Comparison of ENCODE assay signal across 9 cellular contexts in genomic region chr17:2181206-2181983, GRCh38.
DNase-seq lines count a peak whose midpoint lies in the region; ATAC-seq and FAIRE-seq lines count a peak whose summit lies in the region.
"Had no signal": no experiment of that assay in that cellular context is flagged by ENCODE, and none has a peak within 500 bp of the region (broad histone marks: within the 10 kb centered on the region; RNA-seq: fewer than 3 reads in every experiment).

No MANE protein-coding gene starts in this region.

- 74 to 76% methylated on average over 15 of the region's 15 CpGs for WGBS in ectodermal cell, 2 experiments
- 43% methylated on average over 11 of the region's 15 CpGs for WGBS in mesenchymal stem cell

- H3K79me1 ChIP-seq in mesenchymal stem cell (replicated peaks; ENCODE audit: low read length, poor library complexity, severe bottlenecking) = peaks cover 14% of the 10 kb centered on the region

- H2AFZ ChIP-seq in mesenchymal stem cell (ENCODE audit: low read depth, low read length) = no peak overlapping the region

- no peak for FAIRE-seq in RCC 7860 (lab: Jason Lieb, UNC)

- H3K9ac ChIP-seq in mesenchymal stem cell (ENCODE audit: low read length) = peak overlapping the region; percentile 82

- DNase-seq in NCI-H1092 (lab: John Stamatoyannopoulos, UW) (peak; percentile 40), mesenchymal stem cell (peak; percentile 87), RCC 7860 (ENCODE audit: low spot score) (no peak), NCI-H345 treated with DMSO at 0.1 percent for 48 hours (lab: John Stamatoyannopoulos, UW; ENCODE audit: unreplicated experiment) (no peak), AML-193 (lab: John Stamatoyannopoulos, UW) (no peak)
- DNase-seq: KG1 had no signal

- H3K4ac ChIP-seq in mesenchymal stem cell (ENCODE audit: low read depth in 1 of 2, low read length in 2 of 2) = peak overlapping the region; percentile 81 to 91

- H3K36me3 ChIP-seq in ectodermal cell (ENCODE audit: control insufficient read depth, insufficient read depth, low read length) (peaks cover 4% of the 10 kb centered on the region), mesenchymal stem cell (ENCODE audit: control insufficient read depth in 1 of 2, insufficient read depth in 2 of 2, low read depth in 1 of 2, low read length in 2 of 2) (peaks cover 18 to 54% of the 10 kb centered on the region in 2 experiments)

- H3K27me3 ChIP-seq in ectodermal cell (ENCODE audit: control insufficient read depth, insufficient read depth, low read length, poor library complexity, severe bottlenecking) (no peaks in the 10 kb centered on the region), mesenchymal stem cell (ENCODE audit: control insufficient read depth in 1 of 2, insufficient read depth in 1 of 2, low read length in 2 of 2) (no peaks in the 10 kb centered on the region)

- peak overlapping the region; percentile 83 to 85 for H2BK12ac ChIP-seq in mesenchymal stem cell (ENCODE audit: low read length in 2 of 2)

- H2BK120ac ChIP-seq in mesenchymal stem cell (ENCODE audit: low read depth, low read length) = peak overlapping the region; percentile 42

- H3K18ac ChIP-seq in mesenchymal stem cell (ENCODE audit: low read depth in 1 of 2, low read length in 2 of 2) = peak overlapping the region; percentile 78 to 85

- H2BK5ac ChIP-seq in mesenchymal stem cell (ENCODE audit: low read depth, low read length, poor library complexity, severe bottlenecking) = peak overlapping the region; percentile 32

- peak overlapping the region; percentile 82 for H4K8ac ChIP-seq in mesenchymal stem cell (ENCODE audit: low read length)

- no peak for ATAC-seq in HG03520 (IDR thresholded peaks at IDR 0.05; ENCODE audit: unreplicated experiment)

- H2AK5ac ChIP-seq in mesenchymal stem cell (ENCODE audit: low read length, severe bottlenecking) = peak overlapping the region; percentile 92

- H2BK15ac ChIP-seq in mesenchymal stem cell (ENCODE audit: low read depth, poor library complexity, severe bottlenecking) = peak overlapping the region; percentile 53

- peak overlapping the region in 1 of 2 experiments; percentile 3 for H3K23ac ChIP-seq in mesenchymal stem cell (ENCODE audit: low read length in 2 of 2)

- peak overlapping the region in 1 of 2 experiments; percentile 14 for H3K14ac ChIP-seq in mesenchymal stem cell (ENCODE audit: low read length in 2 of 2)

- H3K4me1 ChIP-seq in ectodermal cell (ENCODE audit: control insufficient read depth, insufficient read depth, low read length) = peaks cover 16% of the 10 kb centered on the region
- H3K4me1 ChIP-seq in mesenchymal stem cell (ENCODE audit: control insufficient read depth, insufficient read depth, low read depth, low read length) = peaks cover 32% of the 10 kb centered on the region

- no peak overlapping the region for H3K4me2 ChIP-seq in mesenchymal stem cell (ENCODE audit: low read length, poor library complexity, severe bottlenecking)

- H3K4me3 ChIP-seq in ectodermal cell (ENCODE audit: insufficient read depth, low read depth, low read length) (no peak overlapping the region), mesenchymal stem cell (ENCODE audit: insufficient read depth in 1 of 2, low read depth in 1 of 2, low read length in 2 of 2) (peak overlapping the region in 1 of 2 experiments; percentile 54)

- peak overlapping the region; percentile 46 for H3K27ac ChIP-seq in ectodermal cell (ENCODE audit: insufficient read depth, low read depth, low read length, poor library complexity, severe bottlenecking)
- peak overlapping the region; percentile 84 for H3K27ac ChIP-seq in mesenchymal stem cell (ENCODE audit: low read length, poor library complexity, severe bottlenecking)
- peak overlapping the region; percentile 41 for H3K27ac ChIP-seq in temporal lobe (ENCODE audit: low read depth, low read length)

- H3K9me3 ChIP-seq in ectodermal cell (ENCODE audit: control insufficient read depth, low read length) (no peaks in the 10 kb centered on the region), mesenchymal stem cell (ENCODE audit: control insufficient read depth, low read length) (no peaks in the 10 kb centered on the region)

- peak overlapping the region; percentile 91 for H4K91ac ChIP-seq in mesenchymal stem cell (ENCODE audit: low read length)

Comparison
In these comparisons a context has a peak if more than half of its experiments do, and no peak if none do; other contexts are left out.
1. DNase-seq: peak in NCI-H1092 (single experiment) and mesenchymal stem cell (single experiment); none in RCC 7860 (single experiment), NCI-H345 treated with DMSO at 0.1 percent for 48 hours (single experiment) and AML-193 (0 of 2).
2. Peak in every context shown above with its lines, with median percentiles within 50 percentile points of each other: H3K27ac ChIP-seq.